10 cellular contexts compared by ENCODE assay signal in genomic region chr17:76696763-76697701, GRCh38. TPM values are rescaled to one million over a fixed set of nuclear protein-coding genes. Genes with fewer than 3 reads are reported as not detected.
DNase-seq lines count a peak whose midpoint lies in the region; ATAC-seq, FAIRE-seq and TF ChIP-seq lines count a peak whose summit lies in the region.
"Had no signal": no experiment of that assay in that cellular context is flagged by ENCODE, and none has a peak within 500 bp of the region (broad histone marks: within the 10 kb centered on the region; RNA-seq: fewer than 3 reads in every experiment).

No MANE protein-coding gene starts in this region.

- no peak overlapping the region for H3K27ac Mint-ChIP-seq in activated CD8-positive, alpha-beta T cell treated with anti-CD3 and anti-CD28 coated beads, Interleukin-2, amount 10 ng/mL, durations not matched to agents 7 days and 5 days

- intact Hi-C loops in esophagus muscularis mucosa (cut with DNase I), result no loop called here
- intact Hi-C loops in psoas muscle (cut with DNase I), result no loop called here

- no peaks in the 10 kb centered on the region for H3K9me3 ChIP-seq in esophagus muscularis mucosa
- no peaks in the 10 kb centered on the region for H3K9me3 ChIP-seq in psoas muscle
- H3K9me3 ChIP-seq: pancreas had no signal

- H3K4me1 ChIP-seq in esophagus muscularis mucosa, result peaks cover 93 to 97% (median 94%) of the 10 kb centered on the region in 4 donors
- peaks cover 50% of the 10 kb centered on the region for H3K4me1 ChIP-seq in psoas muscle
- H3K4me1 ChIP-seq: pancreas had no signal

- H3K4me1 Mint-ChIP-seq in activated CD8-positive, alpha-beta T cell treated with anti-CD3 and anti-CD28 coated beads, Interleukin-2, amount 10 ng/mL, durations not matched to agents 7 days and 5 days (ENCODE audit: low read depth), result peaks cover 27% of the 10 kb centered on the region

- peak in 3 of 4 donors; percentile 17 to 38 (median 22) for ATAC-seq in psoas muscle
- no peak for ATAC-seq in GM18870 (IDR thresholded peaks at IDR 0.05; ENCODE audit: unreplicated experiment)
- ATAC-seq in activated CD8-positive, alpha-beta T cell treated with anti-CD3 and anti-CD28 coated beads, Interleukin-2, amount 10 ng/mL, durations not matched to agents 7 days and 5 days, result no peak
- ATAC-seq in GM21390 (IDR thresholded peaks at IDR 0.05; ENCODE audit: unreplicated experiment), result no peak

- no peak for TF ChIP-seq POLR2A in esophagus muscularis mucosa (IDR thresholded peaks at IDR 0.05; ENCODE audit: low read depth)

- H3K36me3 Mint-ChIP-seq in activated CD8-positive, alpha-beta T cell treated with anti-CD3 and anti-CD28 coated beads, Interleukin-2, amount 10 ng/mL, durations not matched to agents 7 days and 5 days (ENCODE audit: low read depth), result no peaks in the 10 kb centered on the region

- H3K4me3 ChIP-seq in esophagus muscularis mucosa, result peak overlapping the region in 2 of 4 donors; percentile 14 to 15
- no peak overlapping the region for H3K4me3 ChIP-seq in psoas muscle
- H3K4me3 ChIP-seq: pancreas had no signal

- peak; percentile 67 for FAIRE-seq in HTR-8/SVneo (lab: Jason Lieb, UNC)
- FAIRE-seq: pancreas had no signal

- TF ChIP-seq CTCF in GM13977 (IDR thresholded peaks at IDR 0.05; ENCODE audit: extremely low read depth, insufficient read depth, missing control alignments), result no peak
- TF ChIP-seq CTCF in esophagus muscularis mucosa (IDR thresholded peaks at IDR 0.05), result no peak
- no peak for TF ChIP-seq CTCF in psoas muscle (IDR thresholded peaks at IDR 0.05)

- no peak overlapping the region for H3K4me3 Mint-ChIP-seq in activated CD8-positive, alpha-beta T cell treated with anti-CD3 and anti-CD28 coated beads, Interleukin-2, amount 10 ng/mL, durations not matched to agents 7 days and 5 days

- TF ChIP-seq EP300 in esophagus muscularis mucosa (IDR thresholded peaks at IDR 0.05), result no peak

- H3K27me3 ChIP-seq in esophagus muscularis mucosa, result no peaks in the 10 kb centered on the region
- H3K27me3 ChIP-seq in psoas muscle (ENCODE audit: insufficient read depth in 3 of 3, low read length in 2 of 3), result no peaks in the 10 kb centered on the region
- H3K27me3 ChIP-seq: pancreas had no signal

- CTCF ChIA-PET in activated CD8-positive, alpha-beta T cell treated with anti-CD3 and anti-CD28 coated beads, Interleukin-2, amount 10 ng/mL, durations not matched to agents 7 days and 5 days (lab: Charles Lee), result interaction anchor here (1.9 to 3.8 kb wide), 2 partner anchors 15 to 74 kb away, joined by 6 to 22 read pairs; no protein-coding TSS in a partner anchor

- peaks cover 0 to 4% (median 0%) of the 10 kb centered on the region in 4 donors for H3K36me3 ChIP-seq in esophagus muscularis mucosa
- no peaks in the 10 kb centered on the region for H3K36me3 ChIP-seq in psoas muscle (ENCODE audit: insufficient read depth in 1 of 2, low read depth in 1 of 2)
- H3K36me3 ChIP-seq: pancreas had no signal

- in situ Hi-C loops in GM13977 (cut with MboI; ENCODE audit: low pct_unique_long_range_greater_than_20kb, low sequenced_read_pairs, unreplicated experiment), result no loop called here

- H3K27ac ChIP-seq in esophagus muscularis mucosa (replicated peaks in 1 of 4) (peak overlapping the region; percentile 89 to 96 (median 93)), psoas muscle (peak overlapping the region; percentile 97)
- H3K27ac ChIP-seq: pancreas had no signal

- POLR2A ChIA-PET in activated CD8-positive, alpha-beta T cell treated with anti-CD3 and anti-CD28 coated beads, Interleukin-2, amount 10 ng/mL, durations not matched to agents 7 days and 5 days (lab: Charles Lee), result interaction anchor here (0.7 to 1.3 kb wide), 2 partner anchors 20 to 363 kb away, joined by 3 read pairs; no protein-coding TSS in a partner anchor

- H3K27me3 Mint-ChIP-seq in activated CD8-positive, alpha-beta T cell treated with anti-CD3 and anti-CD28 coated beads, Interleukin-2, amount 10 ng/mL, durations not matched to agents 7 days and 5 days (ENCODE audit: low read depth), result no peaks in the 10 kb centered on the region

- peak; percentile 70 for DNase-seq in GM13977 (ENCODE audit: low spot score)
- no peak for DNase-seq in HTR-8/SVneo (ENCODE audit: insufficient read length, low spot score)
- DNase-seq in esophagus muscularis mucosa (ENCODE audit: extremely low spot score), result no peak
- peak; percentile 82 to 88 for DNase-seq in psoas muscle
- DNase-seq in NCI-H1105 (lab: John Stamatoyannopoulos, UW), result no peak
- no peak for DNase-seq in activated CD8-positive, alpha-beta T cell treated with anti-CD3 and anti-CD28 coated beads, Interleukin-2, amount 10 ng/mL, durations not matched to agents 7 days and 5 days
- DNase-seq: central memory CD4-positive, alpha-beta T cell had no signal

- no peaks in the 10 kb centered on the region for H3K9me3 Mint-ChIP-seq in activated CD8-positive, alpha-beta T cell treated with anti-CD3 and anti-CD28 coated beads, Interleukin-2, amount 10 ng/mL, durations not matched to agents 7 days and 5 days (ENCODE audit: insufficient read depth)

- WGBS in esophagus muscularis mucosa, result 60% methylated on average over 17 of the region's 25 CpGs
- WGBS in psoas muscle, 3 donors, result 51 to 65% (median 55%) methylated on average over 25 of the region's 25 CpGs

RNA-seq across cellular contexts. Expression of gene MXRA7, which starts 13.7 kb away (rescaled TPM):
- total RNA-seq in esophagus muscularis mucosa (100 to 1,000 TPM; 405 to 422 (median 411) TPM), psoas muscle (10 to 100 TPM; 40.8 to 75.1 (median 52.0) TPM)
- 10 to 100 TPM; 34.6 to 43.2 (median 37.6) TPM for polyA plus RNA-seq in psoas muscle
- 10 to 100 TPM; 12.4 to 13.3 TPM for total RNA-seq in activated CD8-positive, alpha-beta T cell treated with anti-CD3 and anti-CD28 coated beads, Interleukin-2, amount 10 ng/mL, durations not matched to agents 7 days and 5 days

RNA-seq across cellular contexts. Expression of gene JMJD6, which starts 29.4 kb away (rescaled TPM):
- total RNA-seq in esophagus muscularis mucosa (10 to 100 TPM; 29.5 to 54.5 (median 49.5) TPM), psoas muscle (10 to 100 TPM; 30.8 to 61.9 (median 53.6) TPM)
- 10 to 100 TPM; 32.3 to 81.9 (median 51.6) TPM for polyA plus RNA-seq in psoas muscle
- 10 to 100 TPM; 59.3 to 61.2 TPM for total RNA-seq in activated CD8-positive, alpha-beta T cell treated with anti-CD3 and anti-CD28 coated beads, Interleukin-2, amount 10 ng/mL, durations not matched to agents 7 days and 5 days

RNA-seq across cellular contexts. Expression of gene METTL23, which starts 29.6 kb away (rescaled TPM):
- total RNA-seq in esophagus muscularis mucosa, result 10 to 100 TPM; 18.3 to 29.7 (median 23.0) TPM
- total RNA-seq in psoas muscle, result 10 to 100 TPM; 19.0 to 27.0 (median 24.3) TPM
- polyA plus RNA-seq in psoas muscle, result 10 to 100 TPM; 30.8 to 54.0 (median 36.5) TPM
- 10 to 100 TPM; 39.6 to 44.7 TPM for total RNA-seq in activated CD8-positive, alpha-beta T cell treated with anti-CD3 and anti-CD28 coated beads, Interleukin-2, amount 10 ng/mL, durations not matched to agents 7 days and 5 days

RNA-seq across cellular contexts. Expression of gene SRSF2, which starts 40.1 kb away (rescaled TPM):
- total RNA-seq in esophagus muscularis mucosa (100 to 1,000 TPM; 133 to 173 (median 157) TPM), psoas muscle (100 to 1,000 TPM in 2 of 4 donors, 10 to 100 TPM in 2; 57.9 to 128 (median 90.6) TPM)
- polyA plus RNA-seq in psoas muscle, result 100 to 1,000 TPM in 2 of 3 donors, 10 to 100 TPM in 1; 81.9 to 135 (median 118) TPM
- 100 to 1,000 TPM; 420 to 444 TPM for total RNA-seq in activated CD8-positive, alpha-beta T cell treated with anti-CD3 and anti-CD28 coated beads, Interleukin-2, amount 10 ng/mL, durations not matched to agents 7 days and 5 days

RNA-seq across cellular contexts. Expression of gene MFSD11, which starts 40.9 kb away (rescaled TPM):
- 10 to 100 TPM; 17.1 to 22.4 (median 18.8) TPM for total RNA-seq in esophagus muscularis mucosa
- 10 to 100 TPM; 18.7 to 26.5 (median 22.0) TPM for total RNA-seq in psoas muscle
- polyA plus RNA-seq in psoas muscle, result 10 to 100 TPM; 10.1 to 27.4 (median 10.3) TPM
- 10 to 100 TPM; 22.1 to 22.8 TPM for total RNA-seq in activated CD8-positive, alpha-beta T cell treated with anti-CD3 and anti-CD28 coated beads, Interleukin-2, amount 10 ng/mL, durations not matched to agents 7 days and 5 days

Comparison
In these comparisons a context has a peak if more than half of its experiments do, and no peak if none do; other contexts are left out.
1. DNase-seq: peak in GM13977 (single experiment) and psoas muscle (2 of 2); none in HTR-8/SVneo (single experiment), esophagus muscularis mucosa (single experiment), NCI-H1105 (single experiment) and activated CD8-positive, alpha-beta T cell treated with anti-CD3 and anti-CD28 coated beads, Interleukin-2, amount 10 ng/mL, durations not matched to agents 7 days and 5 days (single experiment).
2. ATAC-seq: peak in psoas muscle (3 of 4); none in GM18870 (single experiment), activated CD8-positive, alpha-beta T cell treated with anti-CD3 and anti-CD28 coated beads, Interleukin-2, amount 10 ng/mL, durations not matched to agents 7 days and 5 days (single experiment) and GM21390 (single experiment).
3. RNA of gene MXRA7, which starts 13.7 kb away (total RNA-seq): 405 to 422 TPM in esophagus muscularis mucosa; 40.8 to 75.1 TPM in psoas muscle and 12.4 to 13.3 TPM in activated CD8-positive, alpha-beta T cell treated with anti-CD3 and anti-CD28 coated beads, Interleukin-2, amount 10 ng/mL, durations not matched to agents 7 days and 5 days; every median in the first group is over 4 times any median in the second.